Comparison of ENCODE assay signal across 8 cellular contexts in the genomic region with DNA sequence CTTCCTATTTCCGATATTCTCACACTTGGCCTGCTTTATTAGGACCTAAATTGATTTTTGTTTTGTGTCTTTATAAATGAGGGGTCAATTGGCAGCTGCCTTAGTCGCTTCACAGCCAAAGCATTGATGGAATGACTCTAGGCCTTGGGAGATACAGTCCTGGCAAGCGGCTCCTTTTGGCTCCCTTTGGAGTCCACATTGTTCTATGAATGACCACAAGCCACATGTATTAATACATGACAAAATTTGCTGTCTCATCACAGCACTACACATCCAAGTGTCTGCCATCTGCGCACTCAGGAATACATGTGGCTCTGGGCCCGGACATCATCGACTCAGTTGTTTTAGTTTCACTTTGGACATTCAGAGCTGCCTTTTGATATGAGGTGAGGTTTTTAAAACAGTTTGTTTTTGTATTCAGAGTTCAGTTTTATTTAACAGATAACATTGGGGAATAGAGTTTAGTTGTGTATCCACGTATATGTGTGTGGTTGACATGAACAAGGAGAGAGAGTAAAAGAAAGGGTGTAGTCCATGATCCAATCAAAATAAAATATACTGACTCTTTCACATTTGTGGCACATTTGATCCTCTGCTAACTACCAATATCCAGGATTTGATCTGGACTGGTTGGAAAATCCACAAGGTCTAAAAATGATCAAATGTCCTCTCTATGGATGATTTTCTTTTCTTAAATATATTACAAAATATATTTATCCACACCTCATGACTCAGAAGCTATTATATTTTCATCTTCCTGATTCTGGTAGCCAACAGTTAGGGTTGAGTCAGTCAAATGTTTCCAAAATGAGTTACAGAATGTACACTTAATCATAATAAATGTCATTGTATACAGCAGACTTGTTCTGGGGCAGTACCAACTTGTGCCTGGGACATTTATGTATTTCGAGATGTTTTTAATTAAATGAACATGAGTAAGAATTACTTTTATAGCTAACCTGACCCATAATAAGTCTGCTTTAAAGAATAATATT.
DNase-seq lines count a peak whose midpoint lies in the region; ATAC-seq and TF ChIP-seq lines count a peak whose summit lies in the region.

No MANE protein-coding gene starts in this region.

- H3K27ac ChIP-seq in SK-N-SH (ENCODE audit: low read depth in 2 of 2, low read length in 1 of 2) = peak overlapping the region in 1 of 2 experiments; percentile 56; a peak in 2 of 4 replicates

- no peaks in the 10 kb centered on the region for H3K36me3 Mint-ChIP-seq in activated CD4-positive, alpha-beta memory T cell treated with anti-CD3 and anti-CD28 coated beads, Interleukin-2, amount 10 ng/mL, durations not matched to agents 7 days and 5 days (ENCODE audit: low read depth)
- no peaks in the 10 kb centered on the region for H3K36me3 Mint-ChIP-seq in activated CD4-positive, alpha-beta memory T cell treated with anti-CD3 and anti-CD28 coated beads for 36 hours
- H3K36me3 Mint-ChIP-seq in stimulated activated naive CD8-positive, alpha-beta T cell treated with anti-CD3 and anti-CD28 coated beads, Interleukin-15, Interleukin-2, amounts not matched to agents 100 ng/mL and 50 ng/mL, for 24 hours (ENCODE audit: low read depth) = no peaks in the 10 kb centered on the region

- H3F3A ChIP-seq in SK-N-SH (replicated peaks; ENCODE audit: insufficient read depth) = peaks cover 8% of the 10 kb centered on the region

- no peaks in the 10 kb centered on the region for H3K9me3 ChIP-seq in SK-N-SH

- H3K4me2 ChIP-seq in SK-N-SH = peak overlapping the region; percentile 68

- no peak overlapping the region for H3K27ac Mint-ChIP-seq in activated CD4-positive, alpha-beta memory T cell treated with anti-CD3 and anti-CD28 coated beads, Interleukin-2, amount 10 ng/mL, durations not matched to agents 7 days and 5 days
- H3K27ac Mint-ChIP-seq in activated CD4-positive, alpha-beta memory T cell treated with anti-CD3 and anti-CD28 coated beads for 36 hours = no peak overlapping the region
- H3K27ac Mint-ChIP-seq in stimulated activated naive CD8-positive, alpha-beta T cell treated with anti-CD3 and anti-CD28 coated beads, Interleukin-15, Interleukin-2, amounts not matched to agents 100 ng/mL and 50 ng/mL, for 24 hours = peak overlapping the region; percentile 89

- POLR2A ChIA-PET in activated CD4-positive, alpha-beta memory T cell treated with anti-CD3 and anti-CD28 coated beads, Interleukin-2, amount 10 ng/mL, durations not matched to agents 7 days and 5 days (lab: Charles Lee) = no interaction called here
- POLR2A ChIA-PET in activated CD4-positive, alpha-beta memory T cell treated with anti-CD3 and anti-CD28 coated beads for 36 hours (lab: Charles Lee) = interaction anchor here (0.6 kb wide), 1 partner anchor 353 kb away, joined by 5 read pairs; a partner anchor contains a TSS
- POLR2A ChIA-PET in SK-N-SH (lab: Yijun Ruan, JAX) = no interaction called here

- no peaks in the 10 kb centered on the region for H3K9me3 Mint-ChIP-seq in activated CD4-positive, alpha-beta memory T cell treated with anti-CD3 and anti-CD28 coated beads, Interleukin-2, amount 10 ng/mL, durations not matched to agents 7 days and 5 days
- H3K9me3 Mint-ChIP-seq in activated CD4-positive, alpha-beta memory T cell treated with anti-CD3 and anti-CD28 coated beads for 36 hours = no peaks in the 10 kb centered on the region
- no peaks in the 10 kb centered on the region for H3K9me3 Mint-ChIP-seq in stimulated activated naive CD8-positive, alpha-beta T cell treated with anti-CD3 and anti-CD28 coated beads, Interleukin-15, Interleukin-2, amounts not matched to agents 100 ng/mL and 50 ng/mL, for 24 hours

- H3K36me3 ChIP-seq in SK-N-SH (replicated peaks in 1 of 2; ENCODE audit: control insufficient read depth in 1 of 2, insufficient read depth in 2 of 2, low read length in 1 of 2) = no peaks in the 10 kb centered on the region

- no peaks in the 10 kb centered on the region for H3K79me2 ChIP-seq in SK-N-SH (ENCODE audit: insufficient read depth)

- peaks cover 15% of the 10 kb centered on the region for H3K27me3 Mint-ChIP-seq in activated CD4-positive, alpha-beta memory T cell treated with anti-CD3 and anti-CD28 coated beads, Interleukin-2, amount 10 ng/mL, durations not matched to agents 7 days and 5 days
- no peaks in the 10 kb centered on the region for H3K27me3 Mint-ChIP-seq in activated CD4-positive, alpha-beta memory T cell treated with anti-CD3 and anti-CD28 coated beads for 36 hours
- H3K27me3 Mint-ChIP-seq in stimulated activated naive CD8-positive, alpha-beta T cell treated with anti-CD3 and anti-CD28 coated beads, Interleukin-15, Interleukin-2, amounts not matched to agents 100 ng/mL and 50 ng/mL, for 24 hours = peaks cover 4% of the 10 kb centered on the region

- no peaks in the 10 kb centered on the region for H3K9me2 ChIP-seq in SK-N-SH

- peak overlapping the region; percentile 5; the same call in 1 of the 2 replicates for H3K9ac ChIP-seq in SK-N-SH

- no peak for TF ChIP-seq RAD21 in SK-N-SH (IDR thresholded peaks at IDR 0.05; ENCODE audit: low read length)

- no peak for DNase-seq in activated CD4-positive, alpha-beta memory T cell treated with anti-CD3 and anti-CD28 coated beads, Interleukin-2, amount 10 ng/mL, durations not matched to agents 7 days and 5 days
- DNase-seq in activated CD4-positive, alpha-beta memory T cell treated with anti-CD3 and anti-CD28 coated beads for 36 hours = no peak
- DNase-seq in SK-N-SH (no peak), fibroblast of the aortic adventitia (ENCODE audit: low read depth) (peak; percentile 96), AML-193 (lab: John Stamatoyannopoulos, UW) (no peak), GOT3 (lab: John Stamatoyannopoulos, UW) (no peak)

- CTCF ChIA-PET in activated CD4-positive, alpha-beta memory T cell treated with anti-CD3 and anti-CD28 coated beads, Interleukin-2, amount 10 ng/mL, durations not matched to agents 7 days and 5 days (lab: Charles Lee) = no interaction called here
- CTCF ChIA-PET in activated CD4-positive, alpha-beta memory T cell treated with anti-CD3 and anti-CD28 coated beads for 36 hours (lab: Charles Lee) = interaction anchor here (0.7 kb wide), 1 partner anchor 129 kb away, joined by 4 read pairs; no protein-coding TSS in a partner anchor
- CTCF ChIA-PET in SK-N-SH (lab: Yijun Ruan, JAX) = interaction anchor here (3.3 kb wide), 1 partner anchor 20 kb away, joined by 13 read pairs; no protein-coding TSS in a partner anchor

- TF ChIP-seq CTCF in SK-N-SH (IDR thresholded peaks at IDR 0.05) (no peak), fibroblast of the aortic adventitia (IDR thresholded peaks at IDR 0.05; ENCODE audit: insufficient read depth, low read length) (no peak)

- peaks cover 7% of the 10 kb centered on the region for H3K4me1 Mint-ChIP-seq in activated CD4-positive, alpha-beta memory T cell treated with anti-CD3 and anti-CD28 coated beads, Interleukin-2, amount 10 ng/mL, durations not matched to agents 7 days and 5 days
- peaks cover 40% of the 10 kb centered on the region for H3K4me1 Mint-ChIP-seq in activated CD4-positive, alpha-beta memory T cell treated with anti-CD3 and anti-CD28 coated beads for 36 hours (ENCODE audit: low read depth)
- H3K4me1 Mint-ChIP-seq in stimulated activated naive CD8-positive, alpha-beta T cell treated with anti-CD3 and anti-CD28 coated beads, Interleukin-15, Interleukin-2, amounts not matched to agents 100 ng/mL and 50 ng/mL, for 24 hours (ENCODE audit: low read depth) = peaks cover 70% of the 10 kb centered on the region

- H3K4me3 Mint-ChIP-seq in activated CD4-positive, alpha-beta memory T cell treated with anti-CD3 and anti-CD28 coated beads, Interleukin-2, amount 10 ng/mL, durations not matched to agents 7 days and 5 days = peak overlapping the region; percentile 29
- no peak overlapping the region for H3K4me3 Mint-ChIP-seq in activated CD4-positive, alpha-beta memory T cell treated with anti-CD3 and anti-CD28 coated beads for 36 hours
- H3K4me3 Mint-ChIP-seq in stimulated activated naive CD8-positive, alpha-beta T cell treated with anti-CD3 and anti-CD28 coated beads, Interleukin-15, Interleukin-2, amounts not matched to agents 100 ng/mL and 50 ng/mL, for 24 hours = peak overlapping the region; percentile 54

- peaks cover 5% of the 10 kb centered on the region for H3K27me3 ChIP-seq in SK-N-SH (ENCODE audit: insufficient read depth)

- H3K4me3 ChIP-seq in SK-N-SH (ENCODE audit: low read depth in 2 of 2, low read length in 1 of 2) = peak overlapping the region; percentile 10 to 42; a peak in 3 of 4 replicates
- peak overlapping the region; percentile 49 for H3K4me3 ChIP-seq in fibroblast of the aortic adventitia (ENCODE audit: low read depth, low read length)

- H2AFZ ChIP-seq in SK-N-SH (ENCODE audit: low read depth) = peak overlapping the region; percentile 65; the same call in 1 of the 2 replicates

- ATAC-seq in activated CD4-positive, CD25-positive, alpha-beta regulatory T cell treated with anti-CD3 and anti-CD28 coated beads, Interleukin-2, amount 50 U/mL, for 24 hours = no peak

- H3K4me1 ChIP-seq in SK-N-SH (ENCODE audit: control insufficient read depth in 1 of 2, insufficient read depth in 2 of 2, low read depth in 1 of 2, low read length in 1 of 2) = peaks cover 0 to 12% of the 10 kb centered on the region in 2 experiments; a peak in 2 of 4 replicates

- H4K20me1 ChIP-seq in SK-N-SH (ENCODE audit: insufficient read depth) = no peaks in the 10 kb centered on the region

- intact Hi-C loops in activated CD4-positive, alpha-beta memory T cell treated with anti-CD3 and anti-CD28 coated beads for 36 hours (cut with micrococcal nuclease) = loop anchor here (10.0 kb wide), 2 partner anchors 354 to 416 kb away; a partner anchor contains a TSS

- WGBS in SK-N-SH (ENCODE audit: low lambda C conversion rate) = 8% methylated on average over 8 of the region's 8 CpGs

- TF ChIP-seq EP300 in SK-N-SH (IDR thresholded peaks at IDR 0.05; ENCODE audit: borderline replicate concordance in 1 of 2, low read depth in 1 of 2, low read length in 1 of 2) = no peak

TF ChIP-seq in SK-N-SH, 30 proteins besides CTCF, POLR2A, EP300 and RAD21 (continues in another document):
- TF ChIP-seq JUND (IDR thresholded peaks at IDR 0.05) (peak; percentile 41), NRF1 (IDR thresholded peaks at IDR 0.05; ENCODE audit: low read depth, low read length) (no peak), MEF2A (IDR thresholded peaks at IDR 0.05; ENCODE audit: borderline replicate concordance, low read depth) (0 out of 2 replicates have a peak, but pooled peaks have one; percentile 38)
- TF ChIP-seq, protein P1, sequence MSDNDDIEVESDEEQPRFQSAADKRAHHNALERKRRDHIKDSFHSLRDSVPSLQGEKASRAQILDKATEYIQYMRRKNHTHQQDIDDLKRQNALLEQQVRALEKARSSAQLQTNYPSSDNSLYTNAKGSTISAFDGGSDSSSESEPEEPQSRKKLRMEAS (IDR thresholded peaks at IDR 0.05; ENCODE audit: low read depth) = peak; percentile 77
